In genomic region chr4:177371452-177371851, GRCh38 we compare ENCODE assay signal across 22 cellular contexts.
DNase-seq lines count a peak whose midpoint lies in the region; ATAC-seq, FAIRE-seq and TF ChIP-seq lines count a peak whose summit lies in the region.
"Had no signal": no experiment of that assay in that cellular context is flagged by ENCODE, and none has a peak within 500 bp of the region (broad histone marks: within the 10 kb centered on the region; RNA-seq: fewer than 3 reads in every experiment).

No MANE protein-coding gene starts in this region.

- no peak for TF ChIP-seq POLR2A in IMR-90 (IDR thresholded peaks at IDR 0.05; ENCODE audit: low read depth, low read length)
- TF ChIP-seq POLR2A in ovary (IDR thresholded peaks at IDR 0.05) = no peak

- no peak overlapping the region for H2BK5ac ChIP-seq in IMR-90 (ENCODE audit: low read depth, low read length, poor library complexity, severe bottlenecking)

- TF ChIP-seq CTCF in IMR-90 (conservative IDR thresholded peaks at IDR 0.05; ENCODE audit: low read depth, low read length) (no peak), ovary (IDR thresholded peaks at IDR 0.05) (no peak)

- intact Hi-C loops in IMR-90 (cut with micrococcal nuclease) = loop anchor here (10.0 kb wide), 1 partner anchor 173 kb away; no protein-coding TSS in a partner anchor
- intact Hi-C loops in ovary (cut with DNase I) = no loop called here

- no peaks in the 10 kb centered on the region for H3K36me3 ChIP-seq in IMR-90 (ENCODE audit: control insufficient read depth, insufficient read depth, low read length)
- no peaks in the 10 kb centered on the region for H3K36me3 ChIP-seq in ovary

- 0 out of 4 replicates have a peak, but pooled peaks cover 0 to 6% of the 10 kb centered on the region in 2 experiments for H3K79me1 ChIP-seq in IMR-90 (ENCODE audit: low read depth in 1 of 2, low read length in 2 of 2)

- H3K9me3 ChIP-seq in IMR-90 (ENCODE audit: control insufficient read depth, insufficient read depth, low read length) (no peaks in the 10 kb centered on the region), ovary (no peaks in the 10 kb centered on the region)
- H3K9me3 ChIP-seq: MG63, SK-N-SH had no signal

- no peak overlapping the region for H3K4ac ChIP-seq in IMR-90 (ENCODE audit: low read depth, low read length)

- H3K4me1 ChIP-seq in IMR-90 (ENCODE audit: control insufficient read depth, insufficient read depth, low read length) = peaks cover 2% of the 10 kb centered on the region; the same call in 1 of the 2 replicates
- no peaks in the 10 kb centered on the region for H3K4me1 ChIP-seq in ovary (ENCODE audit: insufficient read depth)

- dilution Hi-C loops in IMR-90 (cut with HindIII; ENCODE audit: low sequenced_read_pairs, unreplicated experiment) = no loop called here

- no TSS peak for BruUV-seq in IMR-90 (replicated peaks; lab: Mats Ljungman, UMichigan)

- no peak overlapping the region for H2BK20ac ChIP-seq in IMR-90 (ENCODE audit: low read depth, low read length)

- no peak overlapping the region for H3K4me3 ChIP-seq in IMR-90 (ENCODE audit: insufficient read depth, low read depth, low read length)
- H3K4me3 ChIP-seq in ovary = no peak overlapping the region
- H3K4me3 ChIP-seq: MG63 had no signal

- no peak overlapping the region for H2AFZ ChIP-seq in IMR-90 (replicated peaks; ENCODE audit: low read length, poor library complexity)

- FAIRE-seq in islet of Langerhans (lab: Jason Lieb, UNC) = peak; percentile 56
- FAIRE-seq: GM12892, H54 had no signal

- no peak overlapping the region for H2BK15ac ChIP-seq in IMR-90 (ENCODE audit: low read depth, low read length)

- no peaks in the 10 kb centered on the region for H4K20me1 ChIP-seq in IMR-90 (ENCODE audit: insufficient read depth, low read length)

- no peak overlapping the region for H2BK120ac ChIP-seq in IMR-90 (ENCODE audit: low read depth, low read length)

- H2AK5ac ChIP-seq in IMR-90 (ENCODE audit: low read depth, low read length) = no peak overlapping the region

- ATAC-seq in IMR-90 (ENCODE audit: low read depth) (no peak), esophagus mucosa (no peak)
- ATAC-seq: Panc1 had no signal

- no peak overlapping the region for H4K91ac ChIP-seq in IMR-90 (ENCODE audit: insufficient read depth, low read depth, low read length)

- POLR2A ChIA-PET in IMR-90 (lab: Charles Lee; ENCODE audit: unreplicated experiment) = no interaction called here

- H3K18ac ChIP-seq in IMR-90 (ENCODE audit: low read depth, low read length) = no peak overlapping the region

- H3K27me3 ChIP-seq in IMR-90 (ENCODE audit: control insufficient read depth, insufficient read depth, low read length) = no peaks in the 10 kb centered on the region
- no peaks in the 10 kb centered on the region for H3K27me3 ChIP-seq in ovary
- H3K27me3 ChIP-seq: MG63 had no signal

- H3K14ac ChIP-seq in IMR-90 (replicated peaks; ENCODE audit: low read depth, low read length) = 0 out of 2 replicates have a peak overlapping the region, but pooled peaks have one; percentile 3

- H4K8ac ChIP-seq in IMR-90 (ENCODE audit: low read depth in 2 of 2, low read length in 2 of 2) = no peak overlapping the region

- H2AK9ac ChIP-seq in IMR-90 (replicated peaks; ENCODE audit: low read depth, low read length, poor library complexity) = no peak overlapping the region

- no peak for TF ChIP-seq EP300 in ovary (IDR thresholded peaks at IDR 0.05)

- H3K23ac ChIP-seq in IMR-90 (ENCODE audit: low read depth, low read length) = no peak overlapping the region

- in situ Hi-C loops in IMR-90 (cut with MboI; ENCODE audit: low sequenced_read_pairs) = no loop called here

- H4K5ac ChIP-seq in IMR-90 (ENCODE audit: low read depth, low read length) = no peak overlapping the region

- H3K27ac ChIP-seq in IMR-90 (ENCODE audit: insufficient read depth, low read length) (no peak overlapping the region), ovary (no peak overlapping the region)
- H3K27ac ChIP-seq: RWPE1 had no signal

- CTCF ChIA-PET in IMR-90 (lab: Yijun Ruan, JAX) = no interaction called here

- DNase-seq in IMR-90 (no peak), NCI-H1436 (lab: John Stamatoyannopoulos, UW) (peak; percentile 14), NCI-H748 (lab: John Stamatoyannopoulos, UW; ENCODE audit: unreplicated experiment) (peak; percentile 90), ovary (no peak)
- DNase-seq in activated CD4-positive, alpha-beta T cell treated with anti-CD3 and anti-CD28 coated beads for 4 hours = no peak
- DNase-seq: DMS153, DND-41, KG1, MG63, NCI-H187, NCI-H2171 treated with DMSO at 0.1 percent for 48 hours, NCI-H345, NCI-H510A treated with DMSO at 0.1 percent for 48 hours, SK-N-SH, SW 1271, T1000 had no signal

- TF ChIP-seq RAD21 in IMR-90 (IDR thresholded peaks at IDR 0.05; ENCODE audit: low read length) = no peak

- no peak overlapping the region for H3K9ac ChIP-seq in IMR-90 (ENCODE audit: low read depth, low read length)
- H3K9ac ChIP-seq: SK-N-SH had no signal

- no peak overlapping the region for H3K56ac ChIP-seq in IMR-90 (ENCODE audit: extremely low read depth, insufficient read depth, low read length)

- H3K4me2 ChIP-seq in IMR-90 (ENCODE audit: low read depth, low read length) = no peak overlapping the region
- H3K4me2 ChIP-seq: SK-N-SH had no signal

- whole genome bisulfite sequencing in IMR-90 (ENCODE audit: extremely low coverage in 2 of 2, insufficient read length in 1 of 2), 2 experiments = no CpG with 5 or more reads among the region's 4 CpGs
- WGBS in ovary, 3 donors = 15 to 27% (median 22%) methylated on average over 4 of the region's 4 CpGs

- H3K9me1 ChIP-seq in IMR-90 (ENCODE audit: insufficient read depth, low read length) = no peaks in the 10 kb centered on the region; the same call in 1 of the 2 replicates

TF ChIP-seq in IMR-90, 13 proteins besides CTCF, POLR2A, EP300 and RAD21:
- TF ChIP-seq MAFK (IDR thresholded peaks at IDR 0.05; ENCODE audit: low read depth, low read length) = peak; percentile 52
- no peak for TF ChIP-seq NFE2L2 (IDR thresholded peaks at IDR 0.05; ENCODE audit: low read depth, low read length)

Comparison
In these comparisons a context has a peak if more than half of its experiments do, and no peak if none do; other contexts are left out.
1. DNase-seq: peak in NCI-H1436 (single experiment) and NCI-H748 (single experiment); none in IMR-90 (single experiment), activated CD4-positive, alpha-beta T cell treated with anti-CD3 and anti-CD28 coated beads for 4 hours (0 of 2) and ovary (0 of 5).